In the genomic region with DNA sequence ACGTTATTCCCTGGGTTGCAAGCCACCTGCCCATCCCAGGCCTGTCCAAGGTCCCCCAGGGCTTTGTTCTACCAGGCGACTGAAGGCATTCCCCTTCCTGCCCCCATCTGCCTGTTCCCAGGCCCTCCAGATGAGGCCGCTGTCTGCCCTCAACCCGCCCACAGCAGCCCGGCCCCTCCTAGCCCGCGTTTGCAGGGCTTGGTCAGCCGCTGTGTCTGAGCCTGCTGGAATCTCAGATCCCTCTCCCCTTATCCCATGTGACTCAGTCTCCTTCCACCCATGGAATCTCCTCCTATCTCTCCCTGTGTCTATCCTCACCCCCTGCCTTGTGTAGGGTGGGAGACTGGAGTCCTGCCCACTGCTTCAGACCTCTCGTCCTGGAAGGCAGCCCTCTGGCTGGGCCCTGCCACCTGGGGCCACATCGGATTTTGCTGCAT, we compare ENCODE assay signal across 8 cellular contexts.
DNase-seq lines count a peak whose midpoint lies in the region; ATAC-seq and TF ChIP-seq lines count a peak whose summit lies in the region.

No MANE protein-coding gene starts in this region.

- H3K4me3 ChIP-seq in effector memory CD4-positive, alpha-beta T cell (ENCODE audit: insufficient read depth, low read depth, low read length, poor library complexity, severe bottlenecking), result no peak overlapping the region
- no peak overlapping the region for H3K4me3 ChIP-seq in thyroid gland (replicated peaks in 1 of 3)

- no peaks in the 10 kb centered on the region for H3K4me1 ChIP-seq in effector memory CD4-positive, alpha-beta T cell (ENCODE audit: control insufficient read depth, insufficient read depth, low read length, poor library complexity, severe bottlenecking)
- peaks cover 0 to 8% of the 10 kb centered on the region in 2 donors for H3K4me1 ChIP-seq in thyroid gland

- intact Hi-C loops in natural killer cell (cut with micrococcal nuclease), result loop anchor here (1.0 kb wide), 1 partner anchor 242 kb away; no protein-coding TSS in a partner anchor
- intact Hi-C loops in thyroid gland (cut with DNase I), result no loop called here

- H3K4me3 Mint-ChIP-seq in natural killer cell, result peak overlapping the region; percentile 42

- no peaks in the 10 kb centered on the region for H3K9me3 Mint-ChIP-seq in natural killer cell

- H3K36me3 Mint-ChIP-seq in natural killer cell, result no peaks in the 10 kb centered on the region

- no peaks in the 10 kb centered on the region for H3K27me3 ChIP-seq in effector memory CD4-positive, alpha-beta T cell (replicated peaks; ENCODE audit: control insufficient read depth, insufficient read depth, low read length, poor library complexity, severe bottlenecking)
- no peaks in the 10 kb centered on the region for H3K27me3 ChIP-seq in thyroid gland

- peaks cover 16% of the 10 kb centered on the region in 2 donors for H3K4me1 Mint-ChIP-seq in natural killer cell

- no peak for TF ChIP-seq POLR2A in thyroid gland (IDR thresholded peaks at IDR 0.05)

- 55 to 60% methylated on average over 7 to 10 of the region's 10 CpGs for WGBS in thyroid gland, 2 donors

- peaks cover 0 to 3% of the 10 kb centered on the region in 2 donors for H3K27me3 Mint-ChIP-seq in natural killer cell (ENCODE audit: low read depth in 2 of 2)

- DNase-seq in ELR (ENCODE audit: low read depth) (peak; percentile 24), NCI-H1694 (lab: John Stamatoyannopoulos, UW) (peak; percentile 61), natural killer cell (peak; percentile 71), thyroid gland (peak; percentile 8 to 32), DMS114 treated with DMSO at 0.1 percent for 48 hours (lab: John Stamatoyannopoulos, UW; ENCODE audit: unreplicated experiment) (no peak)
- peak; percentile 53 to 56 for DNase-seq in activated CD4-positive, alpha-beta T cell treated with anti-CD3 and anti-CD28 coated beads, Interleukin-2, amount 50 U/mL, for 4 hours
- peak; percentile 37 to 45 (median 45) for DNase-seq in effector memory CD4-positive, alpha-beta T cell

- H3K36me3 ChIP-seq in effector memory CD4-positive, alpha-beta T cell (ENCODE audit: control insufficient read depth, insufficient read depth, low read length), result no peaks in the 10 kb centered on the region
- H3K36me3 ChIP-seq in thyroid gland, result no peaks in the 10 kb centered on the region

- peak; percentile 87 for TF ChIP-seq CTCF in natural killer cell (IDR thresholded peaks at IDR 0.05)
- peak in 2 of 6 experiments; percentile 21 to 32 for TF ChIP-seq CTCF in thyroid gland (IDR thresholded peaks at IDR 0.05)

- no peak overlapping the region for H3K27ac ChIP-seq in effector memory CD4-positive, alpha-beta T cell (ENCODE audit: insufficient read depth, low read length, poor library complexity, severe bottlenecking)
- H3K27ac ChIP-seq in thyroid gland, result no peak overlapping the region

- no peaks in the 10 kb centered on the region for H3K9me3 ChIP-seq in effector memory CD4-positive, alpha-beta T cell (ENCODE audit: control insufficient read depth, low read length)
- H3K9me3 ChIP-seq in thyroid gland, result no peaks in the 10 kb centered on the region

- peak overlapping the region; percentile 72 to 89 for H3K27ac Mint-ChIP-seq in natural killer cell

- ATAC-seq in natural killer cell, result peak; percentile 91 to 100 (median 100)
- ATAC-seq in HG03159 (IDR thresholded peaks at IDR 0.05; ENCODE audit: unreplicated experiment), result no peak
